ENCODE assay signal across 8 cellular contexts in genomic region chr1:161192476-161193465, GRCh38. TPM values are rescaled to one million over a fixed set of nuclear protein-coding genes. Genes with fewer than 3 reads are reported as not detected.
DNase-seq lines count a peak whose midpoint lies in the region; ATAC-seq and TF ChIP-seq lines count a peak whose summit lies in the region.

No MANE protein-coding gene starts in this region.

- no peak overlapping the region for H3K4me3 ChIP-seq in fibroblast of pulmonary artery (replicated peaks; ENCODE audit: low read depth, low read length)
- H3K4me3 ChIP-seq in uterus: no peak overlapping the region

- TF ChIP-seq CTCF in CD14-positive monocyte (IDR thresholded peaks at IDR 0.05) (peak; percentile 84), fibroblast of pulmonary artery (IDR thresholded peaks at IDR 0.05; ENCODE audit: low read length, missing control alignments) (peak; percentile 97), uterus (IDR thresholded peaks at IDR 0.05) (peak; percentile 70 to 86 (median 84))

- ATAC-seq in GM19463 (IDR thresholded peaks at IDR 0.05; ENCODE audit: unreplicated experiment): peak; percentile 85

- no peaks in the 10 kb centered on the region for H3K27me3 ChIP-seq in uterus

- no peaks in the 10 kb centered on the region for H3K36me3 ChIP-seq in uterus

- no peak overlapping the region for H3K4me3 Mint-ChIP-seq in CD14-positive monocyte

- no peaks in the 10 kb centered on the region for H3K36me3 Mint-ChIP-seq in CD14-positive monocyte

- DNase-seq in CD14-positive monocyte (ENCODE audit: low spot score): peak; percentile 71
- peak; percentile 72 for DNase-seq in M059J (ENCODE audit: low read depth)
- DNase-seq in RPMI7951 (ENCODE audit: low read depth): peak; percentile 63
- peak; percentile 27 to 47 for DNase-seq in activated T-helper 1 cell treated with anti-CD3 and anti-CD28 coated beads, Interleukin-2, amount 50 U/mL, for 16 hours (ENCODE audit: low read depth in 1 of 2, low spot score in 1 of 2)
- peak; percentile 84 for DNase-seq in fibroblast of pulmonary artery (ENCODE audit: low read depth)
- DNase-seq in occipital lobe (lab: John Stamatoyannopoulos, UW): peak; percentile 23
- peak; percentile 55 to 68 for DNase-seq in uterus

- H3K4me1 Mint-ChIP-seq in CD14-positive monocyte: peaks cover 63% of the 10 kb centered on the region

- TF ChIP-seq POLR2A in uterus (IDR thresholded peaks at IDR 0.05): no peak

- H3K4me1 ChIP-seq in uterus: peaks cover 3 to 6% of the 10 kb centered on the region in 2 donors

- no peaks in the 10 kb centered on the region for H3K9me3 ChIP-seq in uterus

- intact Hi-C loops in CD14-positive monocyte (cut with micrococcal nuclease): no loop called here
- intact Hi-C loops in uterus (cut with DNase I; ENCODE audit: low total_unique reads): no loop called here

- peak overlapping the region in 5 of 7 donors; percentile 18 to 81 (median 35) for H3K27ac Mint-ChIP-seq in CD14-positive monocyte

- no peaks in the 10 kb centered on the region for H3K9me3 Mint-ChIP-seq in CD14-positive monocyte

- H3K27ac ChIP-seq in uterus: peak overlapping the region; percentile 42 to 43

- peaks cover 0 to 3% (median 2%) of the 10 kb centered on the region in 3 donors for H3K27me3 Mint-ChIP-seq in CD14-positive monocyte (ENCODE audit: low read depth in 3 of 3)

RNA-seq across cellular contexts. Expression of gene ADAMTS4, which starts 6.1 kb away (rescaled TPM):
- under 1 TPM in 1 of 2 donors, not detected in 1; 0.01 TPM for polyA plus RNA-seq in CD14-positive monocyte
- 0.39 and 0.67 TPM in 2 replicates for total RNA-seq in M059J (2014; rRNA removed; shearing (Covaris generic))
- total RNA-seq in RPMI7951 (2014; rRNA removed; shearing (Covaris generic)): 5.2 and 8.3 TPM in 2 replicates
- total RNA-seq in occipital lobe (0.62 TPM), uterus (10 to 100 TPM in 3 of 4 donors, 1 to 10 TPM in 1; 1.3 to 41.5 (median 10.9) TPM)

RNA-seq across cellular contexts. Expression of gene NDUFS2, which starts 9.4 kb away (rescaled TPM):
- 100 to 1,000 TPM; 101 to 119 TPM for polyA plus RNA-seq in CD14-positive monocyte
- total RNA-seq in M059J (2014; rRNA removed; shearing (Covaris generic)): 58.4 and 111 TPM in 2 replicates
- total RNA-seq in RPMI7951 (2014; rRNA removed; shearing (Covaris generic)): 109 and 119 TPM in 2 replicates
- 85.2 TPM for total RNA-seq in occipital lobe
- total RNA-seq in uterus: 100 to 1,000 TPM in 1 of 4 donors, 10 to 100 TPM in 3; 43.8 to 107 (median 93.9) TPM

RNA-seq across cellular contexts. Expression of gene B4GALT3, which starts 15.5 kb away (rescaled TPM):
- polyA plus RNA-seq in CD14-positive monocyte: 10 to 100 TPM; 16.8 to 21.0 TPM
- total RNA-seq in M059J (2014; rRNA removed; shearing (Covaris generic)): 36.6 and 41.8 TPM in 2 replicates
- total RNA-seq in RPMI7951 (2014; rRNA removed; shearing (Covaris generic)): 13.7 and 16.7 TPM in 2 replicates
- total RNA-seq in occipital lobe: 21.4 TPM
- 10 to 100 TPM in 3 of 4 donors, 1 to 10 TPM in 1; 1.0 to 23.9 (median 19.9) TPM for total RNA-seq in uterus

RNA-seq across cellular contexts. Expression of gene FCER1G, which starts 22.3 kb away (rescaled TPM):
- 1,000 to 10,000 TPM; 2,686 to 4,191 TPM for polyA plus RNA-seq in CD14-positive monocyte
- not detected in 2 replicates for total RNA-seq in M059J (2014; rRNA removed; shearing (Covaris generic))
- total RNA-seq in RPMI7951 (2014; rRNA removed; shearing (Covaris generic)): 1.3 TPM in 1 of 2 replicates, not detected in the other
- 1.6 TPM for total RNA-seq in occipital lobe
- total RNA-seq in uterus: 10 to 100 TPM in 3 of 4 donors, 1 to 10 TPM in 1; 1.3 to 39.4 (median 12.6) TPM

RNA-seq across cellular contexts. Expression of gene PPOX, which starts 26.5 kb away (rescaled TPM):
- 10 to 100 TPM; 10.5 to 10.8 TPM for polyA plus RNA-seq in CD14-positive monocyte
- 6.2 and 7.2 TPM in 2 replicates for total RNA-seq in M059J (2014; rRNA removed; shearing (Covaris generic))
- 12.3 and 16.3 TPM in 2 replicates for total RNA-seq in RPMI7951 (2014; rRNA removed; shearing (Covaris generic))
- total RNA-seq in occipital lobe (25.4 TPM), uterus (10 to 100 TPM; 11.3 to 40.5 (median 21.6) TPM)

Comparison
In these comparisons a context has a peak if more than half of its experiments do, and no peak if none do; other contexts are left out.
1. DNase-seq: peak in every context shown above with its lines; median percentile 84 in fibroblast of pulmonary artery; 72 in M059J; 71 in CD14-positive monocyte; 63 in RPMI7951; 62 in uterus; 37 in activated T-helper 1 cell treated with anti-CD3 and anti-CD28 coated beads, Interleukin-2, amount 50 U/mL, for 16 hours; 23 in occipital lobe.